ENCODE assay signal across 8 cellular contexts in the genomic region with DNA sequence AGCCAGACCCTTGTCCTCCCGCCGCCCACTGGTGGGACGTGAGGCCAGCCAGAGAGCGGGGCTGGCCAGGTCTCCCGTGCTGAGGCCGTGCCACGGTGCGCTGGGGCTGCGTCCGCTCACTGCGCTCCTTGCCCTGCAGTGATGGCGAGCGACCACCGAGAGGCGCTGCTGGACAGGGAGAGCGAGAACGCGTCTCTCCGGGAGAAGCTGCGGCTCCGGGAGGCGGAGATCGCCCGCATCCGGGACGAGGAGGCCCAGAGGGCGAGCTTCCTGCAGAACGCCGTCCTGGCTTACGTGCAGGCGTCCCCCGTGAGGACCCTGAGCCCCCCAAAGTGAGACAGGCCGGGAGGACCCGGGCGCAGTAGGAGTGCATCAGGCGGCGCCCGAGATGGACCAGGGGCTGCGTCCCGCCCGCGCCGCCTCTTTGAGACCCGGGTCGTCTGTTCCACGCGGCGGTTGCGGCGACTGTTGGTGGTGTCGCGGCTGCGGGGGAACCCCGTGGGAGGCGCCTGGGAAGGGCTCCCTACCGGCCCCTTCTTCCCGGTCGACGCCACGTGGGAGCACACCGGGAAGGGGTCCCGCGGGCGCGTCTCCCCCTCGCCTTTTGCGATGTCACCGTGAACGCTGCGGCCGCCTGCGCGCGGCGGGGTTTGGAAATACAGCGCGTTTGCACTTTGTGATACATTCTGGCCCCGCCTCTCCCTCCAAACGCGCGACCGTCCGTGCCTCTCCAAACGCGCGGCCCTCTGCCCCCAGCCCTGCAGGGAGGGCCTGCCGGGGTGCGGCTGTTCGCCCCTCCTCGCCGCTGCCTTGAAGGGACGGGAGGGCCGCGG. TPM values are rescaled to one million over a fixed set of nuclear protein-coding genes. Genes with fewer than 3 reads are reported as not detected.
DNase-seq lines count a peak whose midpoint lies in the region; ATAC-seq and TF ChIP-seq lines count a peak whose summit lies in the region.

No MANE protein-coding gene starts in this region.

- H3K4me1 Mint-ChIP-seq in activated naive CD4-positive, alpha-beta T cell treated with anti-CD3 and anti-CD28 coated beads, Interleukin-2, amount 50 U/mL, for 24 hours = peaks cover 13% of the 10 kb centered on the region
- H3K4me1 Mint-ChIP-seq in glutamatergic neuron (ENCODE audit: low read depth, unreplicated experiment) = peaks cover 3% of the 10 kb centered on the region

- no peaks in the 10 kb centered on the region for H3K27me3 Mint-ChIP-seq in activated naive CD4-positive, alpha-beta T cell treated with anti-CD3 and anti-CD28 coated beads, Interleukin-2, amount 50 U/mL, for 24 hours
- H3K27me3 Mint-ChIP-seq in glutamatergic neuron (ENCODE audit: unreplicated experiment) = peaks cover 8% of the 10 kb centered on the region

- TF ChIP-seq CTCF in GM12875 (IDR thresholded peaks at IDR 0.05; ENCODE audit: borderline replicate concordance, insufficient read depth, low read depth, low read length) (peak; percentile 94), glutamatergic neuron (IDR thresholded peaks at IDR 0.05; ENCODE audit: partially characterized antibody, unreplicated experiment) (peak; percentile 84), osteoblast (IDR thresholded peaks at IDR 0.05; ENCODE audit: extremely low read depth, low read depth, low read length) (peak; percentile 76)

- H3K4me1 ChIP-seq in Karpas-422 (ENCODE audit: low read length) = peaks cover 13% of the 10 kb centered on the region
- peaks cover 7% of the 10 kb centered on the region for H3K4me1 ChIP-seq in osteoblast (ENCODE audit: insufficient read depth, low read length)

- DNase-seq in Karpas-422 (peak; percentile 91), SK-MEL-5 (ENCODE audit: low read depth, low spot score) (peak; percentile 91), glutamatergic neuron (peak; percentile 94), osteoblast (ENCODE audit: insufficient read length, low spot score, missing footprints) (peak; percentile 100), superior temporal gyrus (ENCODE audit: extremely low spot score) (peak; percentile 81)

- H3K4me3 Mint-ChIP-seq in activated naive CD4-positive, alpha-beta T cell treated with anti-CD3 and anti-CD28 coated beads, Interleukin-2, amount 50 U/mL, for 24 hours = peak overlapping the region; percentile 88
- peak overlapping the region; percentile 57 for H3K4me3 Mint-ChIP-seq in glutamatergic neuron (ENCODE audit: unreplicated experiment)

- H3K27ac ChIP-seq in Karpas-422 (ENCODE audit: low read length) (no peak overlapping the region), osteoblast (ENCODE audit: low read depth, low read length) (no peak overlapping the region)

- in situ Hi-C loops in SK-MEL-5 (cut with HindIII; ENCODE audit: low pct_unique_long_range_greater_than_20kb, low sequenced_read_pairs) = loop anchor here (10.0 kb wide), 1 partner anchor 104 kb away; no protein-coding TSS in a partner anchor

- H3K79me2 ChIP-seq in Karpas-422 (ENCODE audit: low read length) = no peaks in the 10 kb centered on the region
- no peaks in the 10 kb centered on the region for H3K79me2 ChIP-seq in osteoblast (ENCODE audit: insufficient read depth, low read length)

- no peaks in the 10 kb centered on the region for H3K36me3 ChIP-seq in Karpas-422 (ENCODE audit: insufficient read depth, low read length)
- H3K36me3 ChIP-seq in osteoblast (ENCODE audit: insufficient read depth, low read length) = no peaks in the 10 kb centered on the region

- no peaks in the 10 kb centered on the region for H3K27me3 ChIP-seq in Karpas-422 (ENCODE audit: low read length)
- H3K27me3 ChIP-seq in osteoblast (ENCODE audit: insufficient read depth, low read length) = no peaks in the 10 kb centered on the region

- no peak for ATAC-seq in HG02763 (IDR thresholded peaks at IDR 0.05; ENCODE audit: unreplicated experiment)

- no peaks in the 10 kb centered on the region for H3K9me3 ChIP-seq in Karpas-422 (ENCODE audit: low read length)
- no peaks in the 10 kb centered on the region for H3K9me3 ChIP-seq in osteoblast (ENCODE audit: low read depth, low read length)

- peak overlapping the region; percentile 46 for H3K4me3 ChIP-seq in GM12875 (ENCODE audit: low read depth, low read length)
- H3K4me3 ChIP-seq in Karpas-422 (ENCODE audit: low read length) = peak overlapping the region; percentile 60
- H3K4me3 ChIP-seq in osteoblast (ENCODE audit: insufficient read depth, low read length) = peak overlapping the region; percentile 72

- peak overlapping the region; percentile 67; the same call in 1 of the 2 replicates for H2AFZ ChIP-seq in Karpas-422 (ENCODE audit: low read length)
- H2AFZ ChIP-seq in osteoblast (ENCODE audit: low read length) = peak overlapping the region; percentile 72

- H3K9me2 ChIP-seq in Karpas-422 (replicated peaks; ENCODE audit: insufficient read depth, low read length) = no peaks in the 10 kb centered on the region

- H3K27ac Mint-ChIP-seq in activated naive CD4-positive, alpha-beta T cell treated with anti-CD3 and anti-CD28 coated beads, Interleukin-2, amount 50 U/mL, for 24 hours = peak overlapping the region; percentile 59
- H3K27ac Mint-ChIP-seq in glutamatergic neuron (ENCODE audit: unreplicated experiment) = no peak overlapping the region

- no peaks in the 10 kb centered on the region for H4K20me1 ChIP-seq in Karpas-422 (ENCODE audit: insufficient read depth, low read depth, low read length)
- H4K20me1 ChIP-seq in osteoblast (ENCODE audit: insufficient read depth, low read length) = peaks cover 3% of the 10 kb centered on the region

- peak overlapping the region; percentile 64 for H3K9ac ChIP-seq in Karpas-422 (ENCODE audit: low read length)

- H3K4me2 ChIP-seq in Karpas-422 (ENCODE audit: low read depth, low read length, poor library complexity, severe bottlenecking) (peak overlapping the region; percentile 75), osteoblast (ENCODE audit: insufficient read depth, low read length) (peak overlapping the region; percentile 83)

- no peaks in the 10 kb centered on the region for H3K9me3 Mint-ChIP-seq in activated naive CD4-positive, alpha-beta T cell treated with anti-CD3 and anti-CD28 coated beads, Interleukin-2, amount 50 U/mL, for 24 hours
- peaks cover 7% of the 10 kb centered on the region for H3K9me3 Mint-ChIP-seq in glutamatergic neuron (ENCODE audit: unreplicated experiment)

- no peaks in the 10 kb centered on the region for H3K36me3 Mint-ChIP-seq in activated naive CD4-positive, alpha-beta T cell treated with anti-CD3 and anti-CD28 coated beads, Interleukin-2, amount 50 U/mL, for 24 hours
- H3K36me3 Mint-ChIP-seq in glutamatergic neuron (ENCODE audit: unreplicated experiment) = no peaks in the 10 kb centered on the region

RNA-seq across cellular contexts. Expression of a gene that starts 0.8 kb away (rescaled TPM):
- total RNA-seq in Karpas-422 (2014; rRNA removed; shearing (Covaris generic); ENCODE audit: low replicate concordance) = 9.6 and 9.7 TPM in 2 replicates
- total RNA-seq in SK-MEL-5 (2014; rRNA removed; shearing (Covaris generic)) = 38.0 and 45.8 TPM in 2 replicates
- 39.7 and 48.1 TPM in 2 replicates for polyA plus RNA-seq in SK-MEL-5 (2015; cell fraction: cytosol; rRNA removed)
- polyA plus RNA-seq in SK-MEL-5 (2015; cell fraction: nucleus; rRNA removed) = 111 TPM in 2 replicates
- total RNA-seq in glutamatergic neuron (ENCODE audit: unreplicated experiment) (46.0 TPM), osteoblast (0.59 and 1.8 TPM in 2 replicates)

RNA-seq across cellular contexts. Expression of a gene that starts 6.8 kb away (rescaled TPM):
- total RNA-seq in Karpas-422 (2014; rRNA removed; shearing (Covaris generic); ENCODE audit: low replicate concordance) = 103 and 164 TPM in 2 replicates
- 120 and 129 TPM in 2 replicates for total RNA-seq in SK-MEL-5 (2014; rRNA removed; shearing (Covaris generic))
- 183 and 211 TPM in 2 replicates for polyA plus RNA-seq in SK-MEL-5 (2015; cell fraction: cytosol; rRNA removed)
- 192 and 229 TPM in 2 replicates for polyA plus RNA-seq in SK-MEL-5 (2015; cell fraction: nucleus; rRNA removed)
- total RNA-seq in glutamatergic neuron (ENCODE audit: unreplicated experiment) = 89.5 TPM
- 23.9 and 31.8 TPM in 2 replicates for total RNA-seq in osteoblast

RNA-seq across cellular contexts. Expression of a gene that starts 7.6 kb away (rescaled TPM):
- total RNA-seq in Karpas-422 (2014; rRNA removed; shearing (Covaris generic); ENCODE audit: low replicate concordance) = 13.3 and 20.2 TPM in 2 replicates
- 33.7 and 40.4 TPM in 2 replicates for total RNA-seq in SK-MEL-5 (2014; rRNA removed; shearing (Covaris generic))
- polyA plus RNA-seq in SK-MEL-5 (2015; cell fraction: cytosol; rRNA removed) = 32.6 and 37.4 TPM in 2 replicates
- 312 and 322 TPM in 2 replicates for polyA plus RNA-seq in SK-MEL-5 (2015; cell fraction: nucleus; rRNA removed)
- total RNA-seq in glutamatergic neuron (ENCODE audit: unreplicated experiment) (29.6 TPM), osteoblast (12.1 and 13.4 TPM in 2 replicates)

RNA-seq across cellular contexts. Expression of a gene that starts 8.0 kb away (rescaled TPM):
- 51.4 and 69.3 TPM in 2 replicates for total RNA-seq in Karpas-422 (2014; rRNA removed; shearing (Covaris generic); ENCODE audit: low replicate concordance)
- total RNA-seq in SK-MEL-5 (2014; rRNA removed; shearing (Covaris generic)) = 130 and 134 TPM in 2 replicates
- 135 and 199 TPM in 2 replicates for polyA plus RNA-seq in SK-MEL-5 (2015; cell fraction: cytosol; rRNA removed)
- polyA plus RNA-seq in SK-MEL-5 (2015; cell fraction: nucleus; rRNA removed) = 308 and 335 TPM in 2 replicates
- total RNA-seq in glutamatergic neuron (ENCODE audit: unreplicated experiment) = 59.9 TPM
- 13.8 and 18.8 TPM in 2 replicates for total RNA-seq in osteoblast

RNA-seq across cellular contexts. Expression of a gene that starts 20.9 kb away (rescaled TPM):
- total RNA-seq in Karpas-422 (2014; rRNA removed; shearing (Covaris generic); ENCODE audit: low replicate concordance) = 16.5 and 26.8 TPM in 2 replicates
- total RNA-seq in SK-MEL-5 (2014; rRNA removed; shearing (Covaris generic)) = 29.2 and 29.3 TPM in 2 replicates
- 69.4 and 86.5 TPM in 2 replicates for polyA plus RNA-seq in SK-MEL-5 (2015; cell fraction: cytosol; rRNA removed)
- polyA plus RNA-seq in SK-MEL-5 (2015; cell fraction: nucleus; rRNA removed) = 327 and 461 TPM in 2 replicates
- total RNA-seq in glutamatergic neuron (ENCODE audit: unreplicated experiment) = 50.8 TPM
- 46.3 and 52.7 TPM in 2 replicates for total RNA-seq in osteoblast
